13 cellular contexts compared by ENCODE assay signal in genomic region chr15:61034793-61035710, GRCh38.
A peak's percentile ranks its signal among the peaks of the same experiment; 100 is the strongest.
DNase-seq lines count a peak whose midpoint lies in the region; ATAC-seq, FAIRE-seq and TF ChIP-seq lines count a peak whose summit lies in the region.
"Had no signal": no experiment of that assay in that cellular context is flagged by ENCODE, and none has a peak within 500 bp of the region (broad histone marks: within the 10 kb centered on the region; RNA-seq: fewer than 3 reads in every experiment).

No MANE protein-coding gene starts in this region.

- peak overlapping the region; percentile 52 for H2AFZ ChIP-seq in endothelial cell of umbilical vein (ENCODE audit: low read depth, low read length)

- H3K27ac ChIP-seq in endothelial cell of umbilical vein (ENCODE audit: insufficient read depth, low read depth, low read length) (peak overlapping the region; percentile 95), lower lobe of right lung (peak overlapping the region; percentile 42), suprapubic skin (peak overlapping the region; percentile 36), A673 (ENCODE audit: low read depth, low read length, poor library complexity, severe bottlenecking) (no peak overlapping the region)

- DNase-seq in HFF-Myc (ENCODE audit: extremely low read depth, low read depth) (peak; percentile 39), endothelial cell of umbilical vein (ENCODE audit: low read depth, low spot score) (no peak), lower lobe of right lung (no peak), suprapubic skin (ENCODE audit: low spot score in 2 of 2) (no peak), ACHN (no peak), A673 (ENCODE audit: low spot score) (no peak)
- DNase-seq: Kasumi-1, mammary epithelial cell, NCI-H2171 treated with DMSO at 0.1 percent for 48 hours, right cardiac atrium had no signal

- H4K20me1 ChIP-seq in endothelial cell of umbilical vein (replicated peaks; ENCODE audit: control insufficient read depth, extremely low read depth, insufficient read depth, low read length), result no peaks in the 10 kb centered on the region

- no peak for TF ChIP-seq CTCF in HFF-Myc (IDR thresholded peaks at IDR 0.05; ENCODE audit: low read depth, low read length, missing control alignments)
- no peak for TF ChIP-seq CTCF in endothelial cell of umbilical vein (IDR thresholded peaks at IDR 0.05; ENCODE audit: extremely low read depth in 1 of 2, insufficient read depth in 1 of 2, low read depth in 1 of 2, low read length in 2 of 2)
- no peak for TF ChIP-seq CTCF in lower lobe of right lung (IDR thresholded peaks at IDR 0.05)
- TF ChIP-seq CTCF in suprapubic skin (IDR thresholded peaks at IDR 0.05), result no peak
- no peak for TF ChIP-seq CTCF in A673 (conservative IDR thresholded peaks at IDR 0.05; ENCODE audit: low read depth, low read length)

- POLR2A ChIA-PET in endothelial cell of umbilical vein (lab: Charles Lee) (interaction anchor here (0.7 kb wide), 3 partner anchors 390 to 556 kb away, joined by 6 to 8 read pairs (median 7); partner anchors contain the start of gene ICE2), A673 (lab: Charles Lee; ENCODE audit: low non-redundant PET) (no interaction called here)

- H3K9ac ChIP-seq in endothelial cell of umbilical vein (replicated peaks; ENCODE audit: extremely low read depth, insufficient read depth, low read length), result peak overlapping the region; percentile 93

- 53% methylated on average over 8 of the region's 8 CpGs for WGBS in suprapubic skin

- no peaks in the 10 kb centered on the region for H3K27me3 ChIP-seq in endothelial cell of umbilical vein (ENCODE audit: control insufficient read depth in 2 of 2, insufficient read depth in 2 of 2, low read length in 2 of 2)
- no peaks in the 10 kb centered on the region for H3K27me3 ChIP-seq in lower lobe of right lung (ENCODE audit: low read depth)
- H3K27me3 ChIP-seq in suprapubic skin, result no peaks in the 10 kb centered on the region
- no peaks in the 10 kb centered on the region for H3K27me3 ChIP-seq in A673 (replicated peaks; ENCODE audit: insufficient read depth, low read depth, low read length, poor library complexity)

- intact Hi-C loops in endothelial cell of umbilical vein (cut with micrococcal nuclease), result loop anchor here (1.0 to 2.0 kb wide), 7 partner anchors 16 to 494 kb away; no protein-coding TSS in a partner anchor
- intact Hi-C loops in lower lobe of right lung (cut with DNase I), result no loop called here
- intact Hi-C loops in A673 (cut with micrococcal nuclease; ENCODE audit: unreplicated experiment), result loop anchor here (10.0 kb wide), 1 partner anchor 450 kb away; no protein-coding TSS in a partner anchor

- TF ChIP-seq POLR2A in endothelial cell of umbilical vein (IDR thresholded peaks at IDR 0.05; ENCODE audit: low read depth, low read length), result no peak
- TF ChIP-seq POLR2A in suprapubic skin (IDR thresholded peaks at IDR 0.05), result no peak

- H3K36me3 ChIP-seq in endothelial cell of umbilical vein (ENCODE audit: control insufficient read depth in 2 of 2, extremely low read depth in 1 of 2, insufficient read depth in 2 of 2, low read length in 2 of 2) (no peaks in the 10 kb centered on the region), lower lobe of right lung (no peaks in the 10 kb centered on the region), suprapubic skin (no peaks in the 10 kb centered on the region), A673 (ENCODE audit: insufficient read depth, low read length, poor library complexity, severe bottlenecking) (no peaks in the 10 kb centered on the region)

- in situ Hi-C loops in ACHN (cut with HindIII; ENCODE audit: low pct_ligation_motif_present, low pct_unique_long_range_greater_than_20kb, low sequenced_read_pairs), result no loop called here

- ATAC-seq in lower lobe of right lung (peak in 1 of 2 donors; percentile 33), HG02938 (IDR thresholded peaks at IDR 0.05; ENCODE audit: unreplicated experiment) (no peak), HG03432 (IDR thresholded peaks at IDR 0.05; ENCODE audit: unreplicated experiment) (no peak)

- no peak for TF ChIP-seq EP300 in suprapubic skin (IDR thresholded peaks at IDR 0.05)

- H3K9me1 ChIP-seq in endothelial cell of umbilical vein (replicated peaks; ENCODE audit: control insufficient read depth, extremely low read depth, insufficient read depth, low read length), result no peaks in the 10 kb centered on the region

- dilution Hi-C loops in endothelial cell of umbilical vein (cut with MboI; ENCODE audit: extremely low pct_ligation_motif_present, low sequenced_read_pairs), result no loop called here

- no peaks in the 10 kb centered on the region for H3K79me2 ChIP-seq in endothelial cell of umbilical vein (ENCODE audit: control insufficient read depth, insufficient read depth, low read length)

- CTCF ChIA-PET in endothelial cell of umbilical vein (lab: Charles Lee) (interaction anchor here (0.7 to 2.6 kb wide), 12 partner anchors 11 to 514 kb away, joined by 3 to 10 read pairs (median 3); no protein-coding TSS in a partner anchor), A673 (lab: Charles Lee) (no interaction called here)

- peak; percentile 84 for FAIRE-seq in endothelial cell of umbilical vein (lab: Jason Lieb, UNC)
- FAIRE-seq: frontal cortex had no signal

- H3K4me1 ChIP-seq in endothelial cell of umbilical vein (ENCODE audit: control insufficient read depth, extremely low read depth, insufficient read depth, low read length) (peaks cover 61% of the 10 kb centered on the region), lower lobe of right lung (peaks cover 40% of the 10 kb centered on the region), suprapubic skin (peaks cover 14% of the 10 kb centered on the region), A673 (ENCODE audit: insufficient read depth, low read length, poor library complexity, severe bottlenecking) (peaks cover 10% of the 10 kb centered on the region)

- peak overlapping the region; percentile 90 for H3K4me2 ChIP-seq in endothelial cell of umbilical vein (ENCODE audit: insufficient read depth, low read length)

- BruUV-seq in endothelial cell of umbilical vein (replicated peaks; lab: Mats Ljungman, UMichigan) (no TSS peak), A673 (replicated peaks; lab: Mats Ljungman, UMichigan) (no TSS peak)

- H3K4me3 ChIP-seq in HFF-Myc (replicated peaks; ENCODE audit: low read depth, low read length) (no peak overlapping the region), endothelial cell of umbilical vein (replicated peaks in 1 of 3; ENCODE audit: insufficient read depth in 1 of 3, low read depth in 1 of 3, low read length in 3 of 3) (peak overlapping the region in 1 of 3 experiments; percentile 52), lower lobe of right lung (no peak overlapping the region), suprapubic skin (no peak overlapping the region), A673 (ENCODE audit: low read depth, low read length, poor library complexity, severe bottlenecking) (no peak overlapping the region)

- H3K9me3 ChIP-seq in endothelial cell of umbilical vein (replicated peaks; ENCODE audit: control insufficient read depth, insufficient read depth, low read length) (no peaks in the 10 kb centered on the region), lower lobe of right lung (no peaks in the 10 kb centered on the region), suprapubic skin (no peaks in the 10 kb centered on the region), A673 (ENCODE audit: low read depth, low read length, poor library complexity, severe bottlenecking) (no peaks in the 10 kb centered on the region)

TF ChIP-seq in endothelial cell of umbilical vein, 7 proteins besides CTCF, POLR2A, EP300 and RAD21:
- TF ChIP-seq GATA2 (IDR thresholded peaks at IDR 0.05; ENCODE audit: insufficient read depth, insufficient read length, low read depth, low read length) (no peak), JUN (IDR thresholded peaks at IDR 0.05; ENCODE audit: borderline replicate concordance, insufficient read depth, insufficient read length, low read depth) (peak; percentile 69), FOS (IDR thresholded peaks at IDR 0.05; ENCODE audit: borderline replicate concordance, insufficient read depth, low read length) (no peak)
